1 cellular context compared by ENCODE assay signal in genomic region chr10:68900427-68901105, GRCh38.
TF ChIP-seq lines count a peak whose summit lies in the region.

No MANE protein-coding gene starts in this region.

TF ChIP-seq in HepG2, 621 proteins besides CTCF, POLR2A, EP300 and RAD21 (continued from another document and continues in another):
- TF ChIP-seq KIAA2018 (CRISPR knock-in tag; IDR thresholded peaks at IDR 0.05; ENCODE audit: borderline replicate concordance) (no peak), PRDM10 (CRISPR knock-in tag; IDR thresholded peaks at IDR 0.05; ENCODE audit: low read depth) (0 out of 2 replicates have a peak, but pooled peaks have one; percentile 8), CREB3 (CRISPR knock-in tag; IDR thresholded peaks at IDR 0.05) (no peak), RORA (CRISPR knock-in tag; IDR thresholded peaks at IDR 0.05) (no peak), MNT (IDR thresholded peaks at IDR 0.05) (no peak), PBX3 (CRISPR knock-in tag; IDR thresholded peaks at IDR 0.05; ENCODE audit: borderline replicate concordance) (no peak; the same call in 1 of the 2 replicates), DRAP1 (CRISPR knock-in tag; IDR thresholded peaks at IDR 0.05) (peak; percentile 92), POLR2AphosphoS2 (IDR thresholded peaks at IDR 0.05; ENCODE audit: low read depth, low read length) (peak; percentile 53; the same call in 1 of the 2 replicates), HNF4G (IDR thresholded peaks at IDR 0.05; ENCODE audit: borderline replicate concordance, low read depth, low read length) (no peak), HNF4G (CRISPR knock-in tag; IDR thresholded peaks at IDR 0.05; ENCODE audit: borderline replicate concordance, low read depth) (0 out of 2 replicates have a peak, but pooled peaks have one; percentile 48), ZNF703 (CRISPR knock-in tag; IDR thresholded peaks at IDR 0.05; ENCODE audit: borderline replicate concordance) (no peak; the same call in 1 of the 2 replicates), MLX (CRISPR knock-in tag; IDR thresholded peaks at IDR 0.05) (peak; percentile 10; the same call in 1 of the 2 replicates), THAP9 (CRISPR knock-in tag; IDR thresholded peaks at IDR 0.05; ENCODE audit: borderline replicate concordance) (peak; percentile 85), ZNF224 (CRISPR knock-in tag; IDR thresholded peaks at IDR 0.05) (no peak; the same call in 1 of the 2 replicates), SP1 (IDR thresholded peaks at IDR 0.05) (no peak), SP1 (CRISPR knock-in tag; IDR thresholded peaks at IDR 0.05) (peak; percentile 72), MBNL3 (CRISPR knock-in tag; conservative IDR thresholded peaks at IDR 0.05) (no peak), NR0B2 (CRISPR knock-in tag; IDR thresholded peaks at IDR 0.05) (no peak), ZSCAN25 (CRISPR knock-in tag; IDR thresholded peaks at IDR 0.05) (peak; percentile 76; the same call in 1 of the 2 replicates), GATA4 (IDR thresholded peaks at IDR 0.05; ENCODE audit: borderline replicate concordance, low read depth) (peak; percentile 29; the same call in 1 of the 2 replicates), ZNF772 (CRISPR knock-in tag; IDR thresholded peaks at IDR 0.05) (0 out of 2 replicates have a peak, but pooled peaks have one; percentile 10), ZNF598 (CRISPR knock-in tag; IDR thresholded peaks at IDR 0.05; ENCODE audit: borderline replicate concordance) (peak; percentile 70; the same call in 1 of the 2 replicates), SNRNP70 (IDR thresholded peaks at IDR 0.05; ENCODE audit: low read depth, low read length) (no peak), SMARCC2 (IDR thresholded peaks at IDR 0.05) (no peak), SOX13 (IDR thresholded peaks at IDR 0.05) (no peak), SOX13 (CRISPR knock-in tag; conservative IDR thresholded peaks at IDR 0.05 in 1 of 2, IDR thresholded peaks at IDR 0.05 in 1 of 2) (peak in 1 of 2 experiments; percentile 46; a peak in 2 of 4 replicates), ZBED4 (CRISPR knock-in tag; IDR thresholded peaks at IDR 0.05; ENCODE audit: borderline replicate concordance) (peak; percentile 15; the same call in 1 of the 2 replicates)
